8 cellular contexts compared by ENCODE assay signal in genomic region chr4:98928131-98928504, GRCh38. TPM values are rescaled to one million over a fixed set of nuclear protein-coding genes. Genes with fewer than 3 reads are reported as not detected.
DNase-seq lines count a peak whose midpoint lies in the region; ATAC-seq and TF ChIP-seq lines count a peak whose summit lies in the region.

No MANE protein-coding gene starts in this region.

- DNase-seq in DMS 273 treated with DMSO at 0.1 percent for 48 hours (lab: John Stamatoyannopoulos, UW) = peak; percentile 37
- DNase-seq in RPMI8226 = peak; percentile 76
- peak; percentile 39 for DNase-seq in activated effector memory CD4-positive, alpha-beta T cell treated with Interleukin-2 at 50 U/mL for 16 hours
- peak; percentile 80 for DNase-seq in fibroblast of villous mesenchyme (ENCODE audit: low read depth)
- DNase-seq in neural crest cell (ENCODE audit: low read depth, low spot score) = peak; percentile 67
- DNase-seq in stromal cell of bone marrow (ENCODE audit: low read depth) = peak; percentile 48

- H3K27ac ChIP-seq in HUES6 (ENCODE audit: low read depth, low read length) = peak overlapping the region; percentile 98

- H3K27me3 ChIP-seq in HUES6 (ENCODE audit: control insufficient read depth, insufficient read depth, low read length) = no peaks in the 10 kb centered on the region

- H3K9me3 ChIP-seq in HUES6 (ENCODE audit: control insufficient read depth, insufficient read depth, low read depth, low read length) = peaks cover 21% of the 10 kb centered on the region

- no peak for TF ChIP-seq CTCF in fibroblast of villous mesenchyme (IDR thresholded peaks at IDR 0.05; ENCODE audit: insufficient read depth, low read depth, low read length)
- TF ChIP-seq CTCF in neural crest cell (conservative IDR thresholded peaks at IDR 0.05) = peak; percentile 30

- H3K4me1 Mint-ChIP-seq in neural crest cell = peaks cover 39% of the 10 kb centered on the region

- peak; percentile 39 for ATAC-seq in GM21367 (IDR thresholded peaks at IDR 0.05; ENCODE audit: unreplicated experiment)

- H3K4me3 Mint-ChIP-seq in neural crest cell = peak overlapping the region; percentile 97

- no peaks in the 10 kb centered on the region for H3K27me3 Mint-ChIP-seq in neural crest cell (ENCODE audit: low read depth)

- peaks cover 12% of the 10 kb centered on the region for H3K36me3 ChIP-seq in HUES6 (ENCODE audit: control insufficient read depth, insufficient read depth, low read length)

- peaks cover 8% of the 10 kb centered on the region for H3K9me3 Mint-ChIP-seq in neural crest cell

- peak overlapping the region; percentile 99 for H3K27ac Mint-ChIP-seq in neural crest cell (ENCODE audit: unreplicated experiment)

- peaks cover 36% of the 10 kb centered on the region for H3K36me3 Mint-ChIP-seq in neural crest cell (ENCODE audit: low read depth)

- peak overlapping the region; percentile 99 for H3K9ac ChIP-seq in HUES6 (ENCODE audit: low read length)

- no peaks in the 10 kb centered on the region for H3K4me1 ChIP-seq in HUES6 (ENCODE audit: control insufficient read depth, insufficient read depth, low read length)

- H3K4me3 ChIP-seq in HUES6 (ENCODE audit: low read depth, low read length) (peak overlapping the region; percentile 91), fibroblast of villous mesenchyme (ENCODE audit: low read depth, low read length) (peak overlapping the region; percentile 87)

RNA-seq across cellular contexts. Expression of gene EIF4E, which starts 0.8 kb away (rescaled TPM):
- total RNA-seq in fibroblast of villous mesenchyme = 163 and 241 TPM in 2 replicates
- 144 and 145 TPM in 2 replicates for total RNA-seq in neural crest cell

Comparison
In these comparisons a context has a peak if more than half of its experiments do, and no peak if none do; other contexts are left out.
1. Peak in every context shown above with its lines: DNase-seq, ATAC-seq, H3K4me3 ChIP-seq and H3K27ac ChIP-seq.